20 cellular contexts compared by ENCODE assay signal in the genomic region with DNA sequence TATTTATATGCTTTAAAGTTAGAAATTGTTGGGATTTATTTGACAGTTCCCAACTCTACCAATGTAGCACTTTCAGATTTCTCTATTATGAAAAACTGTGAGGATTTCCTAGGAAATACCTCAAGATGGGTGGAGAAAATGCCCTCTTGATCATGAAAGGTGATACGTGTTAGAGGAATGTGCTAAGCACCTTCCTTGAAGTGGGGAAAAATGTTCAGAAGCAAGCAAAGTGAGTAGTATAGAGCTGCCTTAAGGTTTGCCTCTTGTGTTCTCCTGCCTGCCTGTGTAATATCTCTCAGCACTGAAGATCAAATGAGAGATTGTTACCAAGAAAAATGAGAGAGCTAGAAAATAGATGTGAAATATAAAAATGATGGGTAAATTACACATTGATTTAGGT. TPM values are rescaled to one million over a fixed set of nuclear protein-coding genes. Genes with fewer than 3 reads are reported as not detected.
DNase-seq lines count a peak whose midpoint lies in the region; ATAC-seq and TF ChIP-seq lines count a peak whose summit lies in the region.
"Had no signal": no experiment of that assay in that cellular context is flagged by ENCODE, and none has a peak within 500 bp of the region (broad histone marks: within the 10 kb centered on the region; RNA-seq: fewer than 3 reads in every experiment).

No MANE protein-coding gene starts in this region.

- intact Hi-C loops in MCF 10A (cut with micrococcal nuclease) (no loop called here), breast epithelium (cut with DNase I; ENCODE audit: low total_unique reads) (no loop called here), upper lobe of right lung (cut with DNase I) (no loop called here)

- no peak for DNase-seq in MCF 10A (ENCODE audit: unreplicated experiment)
- DNase-seq in breast epithelium (ENCODE audit: low spot score in 2 of 2): no peak
- peak; percentile 14 for DNase-seq in kidney epithelial cell (ENCODE audit: low read depth)
- DNase-seq in upper lobe of right lung: no peak
- no peak for DNase-seq in activated CD4-positive, alpha-beta T cell treated with anti-CD3 and anti-CD28 coated beads for 1 hour
- DNase-seq in T-helper 9 cell: no peak
- DNase-seq: activated T-cell treated with anti-CD3 and anti-CD28 coated beads, Interleukin-2, amount 50 U/mL, for 24 hours; effector memory CD4-positive, alpha-beta T cell; natural killer cell; NCI-H1092; NCI-H2171 treated with DMSO at 0.1 percent for 48 hours; right cardiac atrium; SIG-M5 had no signal

- no peak for TF ChIP-seq POLR2A in breast epithelium (IDR thresholded peaks at IDR 0.05)

- peaks cover 0 to 6% of the 10 kb centered on the region in 2 donors for H3K4me1 ChIP-seq in breast epithelium
- peaks cover 13% of the 10 kb centered on the region for H3K4me1 ChIP-seq in upper lobe of right lung
- H3K4me1 ChIP-seq: HAP-1 had no signal

- POLR2A ChIA-PET in MCF 10A (lab: Yijun Ruan, JAX): interaction anchor here (1.5 to 7.5 kb wide), 2 partner anchors 10 kb away, joined by 4 to 73 read pairs; no protein-coding TSS in a partner anchor

- CTCF ChIA-PET in MCF 10A (lab: Yijun Ruan, JAX): no interaction called here

- peaks cover 32% of the 10 kb centered on the region for H3K4me1 Mint-ChIP-seq in MCF 10A (ENCODE audit: insufficient read depth, unreplicated experiment)
- H3K4me1 Mint-ChIP-seq: IgD-negative memory B cell, natural killer cell had no signal

- peak overlapping the region; percentile 15 for H3K4me3 Mint-ChIP-seq in MCF 10A (ENCODE audit: unreplicated experiment)
- H3K4me3 Mint-ChIP-seq: activated T-cell treated with anti-CD3 and anti-CD28 coated beads, Interleukin-2, amount 50 U/mL, for 24 hours; IgD-negative memory B cell; natural killer cell had no signal

- no peaks in the 10 kb centered on the region for H3K27me3 Mint-ChIP-seq in MCF 10A (ENCODE audit: insufficient read depth, unreplicated experiment)

- no peaks in the 10 kb centered on the region for H3K27me3 ChIP-seq in breast epithelium
- no peaks in the 10 kb centered on the region for H3K27me3 ChIP-seq in kidney epithelial cell (ENCODE audit: control insufficient read depth, insufficient read depth, low read length)
- H3K27me3 ChIP-seq in upper lobe of right lung: no peaks in the 10 kb centered on the region

- H3K9me3 ChIP-seq in breast epithelium (no peaks in the 10 kb centered on the region), upper lobe of right lung (no peaks in the 10 kb centered on the region)
- H3K9me3 ChIP-seq: HAP-1 had no signal

- no TSS peak for BruUV-seq in MCF 10A (replicated peaks; lab: Mats Ljungman, UMichigan)

- H3K27ac ChIP-seq in breast epithelium (peak overlapping the region in 1 of 2 donors; percentile 6), upper lobe of right lung (no peak overlapping the region)
- H3K27ac ChIP-seq: 22Rv1, C4-2B had no signal

- H3K36me3 ChIP-seq in breast epithelium: no peaks in the 10 kb centered on the region
- H3K36me3 ChIP-seq in kidney epithelial cell (ENCODE audit: control insufficient read depth, insufficient read depth, low read length): peaks cover 2% of the 10 kb centered on the region
- H3K36me3 ChIP-seq in upper lobe of right lung: peaks cover 1% of the 10 kb centered on the region
- H3K36me3 ChIP-seq: HAP-1 had no signal

- H3K36me3 Mint-ChIP-seq in MCF 10A (ENCODE audit: insufficient read depth, unreplicated experiment): peaks cover 21% of the 10 kb centered on the region
- H3K36me3 Mint-ChIP-seq: activated naive CD4-positive, alpha-beta T cell treated with anti-CD3 and anti-CD28 coated beads, Interleukin-2, amount 50 U/mL, for 72 hours; natural killer cell had no signal

- H3K27ac Mint-ChIP-seq in MCF 10A (ENCODE audit: low read depth, unreplicated experiment): peak overlapping the region; percentile 78
- H3K27ac Mint-ChIP-seq: activated naive CD4-positive, alpha-beta T cell treated with anti-CD3 and anti-CD28 coated beads, Interleukin-2, amount 50 U/mL, for 72 hours; activated T-cell treated with anti-CD3 and anti-CD28 coated beads, Interleukin-2, amount 50 U/mL, for 24 hours; IgD-negative memory B cell; natural killer cell had no signal

- TF ChIP-seq CTCF in MCF 10A (IDR thresholded peaks at IDR 0.05; ENCODE audit: unreplicated experiment) (no peak), breast epithelium (IDR thresholded peaks at IDR 0.05) (no peak), kidney epithelial cell (IDR thresholded peaks at IDR 0.05; ENCODE audit: insufficient read depth, low read length, poor library complexity, severe bottlenecking) (no peak), upper lobe of right lung (IDR thresholded peaks at IDR 0.05) (no peak)

- H3K9me3 Mint-ChIP-seq in MCF 10A (ENCODE audit: unreplicated experiment): no peaks in the 10 kb centered on the region
- H3K9me3 Mint-ChIP-seq: activated naive CD4-positive, alpha-beta T cell treated with anti-CD3 and anti-CD28 coated beads, Interleukin-2, amount 50 U/mL, for 72 hours; activated T-cell treated with anti-CD3 and anti-CD28 coated beads, Interleukin-2, amount 50 U/mL, for 24 hours; IgD-negative memory B cell had no signal

- ATAC-seq in SK-N-SH treated with all-trans-retinoic acid at 6 μM for 48 hours (peak; percentile 23; the same call in 1 of the 3 replicates), upper lobe of right lung (peak; percentile 72), GM18909 (IDR thresholded peaks at IDR 0.05; ENCODE audit: poor library complexity, unreplicated experiment) (no peak)
- ATAC-seq: activated naive CD4-positive, alpha-beta T cell treated with anti-CD3 and anti-CD28 coated beads, Interleukin-2, amount 50 U/mL, for 72 hours; natural killer cell; right cardiac atrium had no signal

- H3K4me3 ChIP-seq in breast epithelium (no peak overlapping the region), kidney epithelial cell (ENCODE audit: low read depth, low read length) (no peak overlapping the region), upper lobe of right lung (no peak overlapping the region)
- H3K4me3 ChIP-seq: HAP-1 had no signal

TF ChIP-seq in SK-N-SH treated with all-trans-retinoic acid at 6 μM for 48 hours, 23 proteins besides CTCF, POLR2A, EP300 and RAD21:
- TF ChIP-seq BACH2 (CRISPR knock-in tag; IDR thresholded peaks at IDR 0.05; ENCODE audit: borderline replicate concordance) (no peak), ZFP30 (CRISPR knock-in tag; IDR thresholded peaks at IDR 0.05) (no peak), ZNF70 (CRISPR knock-in tag; IDR thresholded peaks at IDR 0.05) (no peak), RARB (CRISPR knock-in tag; IDR thresholded peaks at IDR 0.05) (no peak), ARNTL (CRISPR knock-in tag; IDR thresholded peaks at IDR 0.05; ENCODE audit: borderline replicate concordance, low read depth) (no peak), ZC3H10 (CRISPR knock-in tag; IDR thresholded peaks at IDR 0.05) (no peak)
- TF ChIP-seq, protein P1, sequence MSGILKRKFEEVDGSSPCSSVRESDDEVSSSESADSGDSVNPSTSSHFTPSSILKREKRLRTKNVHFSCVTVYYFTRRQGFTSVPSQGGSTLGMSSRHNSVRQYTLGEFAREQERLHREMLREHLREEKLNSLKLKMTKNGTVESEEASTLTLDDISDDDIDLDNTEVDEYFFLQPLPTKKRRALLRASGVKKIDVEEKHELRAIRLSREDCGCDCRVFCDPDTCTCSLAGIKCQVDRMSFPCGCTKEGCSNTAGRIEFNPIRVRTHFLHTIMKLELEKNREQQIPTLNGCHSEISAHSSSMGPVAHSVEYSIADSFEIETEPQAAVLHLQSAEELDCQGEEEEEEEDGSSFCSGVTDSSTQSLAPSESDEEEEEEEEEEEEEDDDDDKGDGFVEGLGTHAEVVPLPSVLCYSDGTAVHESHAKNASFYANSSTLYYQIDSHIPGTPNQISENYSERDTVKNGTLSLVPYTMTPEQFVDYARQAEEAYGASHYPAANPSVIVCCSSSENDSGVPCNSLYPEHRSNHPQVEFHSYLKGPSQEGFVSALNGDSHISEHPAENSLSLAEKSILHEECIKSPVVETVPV (CRISPR knock-in tag; IDR thresholded peaks at IDR 0.05): no peak

RNA-seq across cellular contexts. Expression of gene YAP1, which starts 58.2 kb away (rescaled TPM):
- 139 and 158 TPM in 2 replicates for total RNA-seq in MCF 10A (2022)
- 100 to 1,000 TPM; 179 to 215 (median 184) TPM for total RNA-seq in breast epithelium
- 94.4 and 120 TPM in 2 replicates for total RNA-seq in kidney epithelial cell
- 127 TPM for total RNA-seq in upper lobe of right lung
- total RNA-seq: natural killer cell had no signal
